ENCODE assay signal across 21 cellular contexts in genomic region chr4:4560136-4560535, GRCh38.
"Had no signal": no experiment of that assay in that cellular context is flagged by ENCODE, and none has a peak within 500 bp of the region (broad histone marks: within the 10 kb centered on the region; RNA-seq: fewer than 3 reads in every experiment).

No MANE protein-coding gene starts in this region.

- H3K36me3 ChIP-seq: lower lobe of right lung, upper lobe of left lung had no signal

- H3K4me1 ChIP-seq: esophagus muscularis mucosa, heart right ventricle, lower lobe of right lung, upper lobe of left lung had no signal

- DNase-seq: activated naive CD4-positive, alpha-beta T cell treated with anti-CD3 and anti-CD28 coated beads for 36 hours; activated naive CD8-positive, alpha-beta T cell treated with anti-CD3 and anti-CD28 coated beads, Interleukin-2, amount 10 ng/mL, durations not matched to agents 7 days and 5 days; activated T-cell treated with anti-CD3 and anti-CD28 coated beads, Interleukin-2, amount 50 U/mL, for 1 hour; caudate nucleus; effector memory CD8-positive, alpha-beta T cell; heart right ventricle; kidney; lower lobe of right lung; mesendoderm; naive thymus-derived CD4-positive, alpha-beta T cell; small intestine; stimulated activated CD4-positive, alpha-beta T cell treated with anti-CD3 and anti-CD28 coated beads, Interleukin-15, amount 100 ng/mL, for 24 hours; stimulated activated CD8-positive, alpha-beta memory T cell treated with anti-CD3 and anti-CD28 coated beads, Interleukin-4, amount 100 ng/mL, for 48 hours; stimulated activated naive B cell treated with anti-CD40 and anti-IgM and Interleukin-4, amounts not matched to agents 10 μg/mL and 1 μg/mL and 100 μg/mL, for 72 hours; T-helper 9 cell; upper lobe of left lung had no signal

- H3K27ac ChIP-seq: esophagus muscularis mucosa, heart right ventricle, lower lobe of right lung, upper lobe of left lung had no signal

- ATAC-seq: effector memory CD8-positive, alpha-beta T cell; heart right ventricle; lower lobe of right lung; naive thymus-derived CD4-positive, alpha-beta T cell; sciatic nerve; stimulated activated naive B cell treated with anti-CD40 and anti-IgM and Interleukin-4, amounts not matched to agents 10 μg/mL and 1 μg/mL and 100 μg/mL, for 72 hours; WTC11 had no signal

- H3K9me3 ChIP-seq: esophagus muscularis mucosa, lower lobe of right lung, upper lobe of left lung had no signal

- H3K9me3 Mint-ChIP-seq: activated naive CD4-positive, alpha-beta T cell treated with anti-CD3 and anti-CD28 coated beads for 36 hours; activated naive CD8-positive, alpha-beta T cell treated with anti-CD3 and anti-CD28 coated beads, Interleukin-2, amount 10 ng/mL, durations not matched to agents 7 days and 5 days; brain; effector memory CD8-positive, alpha-beta T cell; naive thymus-derived CD4-positive, alpha-beta T cell; neural crest cell; stimulated activated naive B cell treated with anti-CD40 and anti-IgM and Interleukin-4, amounts not matched to agents 10 μg/mL and 1 μg/mL and 100 μg/mL, for 72 hours had no signal

- H3K27me3 Mint-ChIP-seq: activated naive CD8-positive, alpha-beta T cell treated with anti-CD3 and anti-CD28 coated beads, Interleukin-2, amount 10 ng/mL, durations not matched to agents 7 days and 5 days; brain; effector memory CD8-positive, alpha-beta T cell; naive thymus-derived CD4-positive, alpha-beta T cell; stimulated activated naive B cell treated with anti-CD40 and anti-IgM and Interleukin-4, amounts not matched to agents 10 μg/mL and 1 μg/mL and 100 μg/mL, for 72 hours had no signal

- H3K4me3 ChIP-seq: esophagus muscularis mucosa, heart right ventricle, lower lobe of right lung, upper lobe of left lung had no signal

- H3K27ac Mint-ChIP-seq: activated naive CD4-positive, alpha-beta T cell treated with anti-CD3 and anti-CD28 coated beads for 36 hours; activated naive CD8-positive, alpha-beta T cell treated with anti-CD3 and anti-CD28 coated beads, Interleukin-2, amount 10 ng/mL, durations not matched to agents 7 days and 5 days; brain; naive thymus-derived CD4-positive, alpha-beta T cell; stimulated activated naive B cell treated with anti-CD40 and anti-IgM and Interleukin-4, amounts not matched to agents 10 μg/mL and 1 μg/mL and 100 μg/mL, for 72 hours; WTC11 had no signal

- H3K4me3 Mint-ChIP-seq: activated naive CD4-positive, alpha-beta T cell treated with anti-CD3 and anti-CD28 coated beads for 36 hours; activated naive CD8-positive, alpha-beta T cell treated with anti-CD3 and anti-CD28 coated beads, Interleukin-2, amount 10 ng/mL, durations not matched to agents 7 days and 5 days; effector memory CD8-positive, alpha-beta T cell; naive thymus-derived CD4-positive, alpha-beta T cell; neural crest cell; stimulated activated naive B cell treated with anti-CD40 and anti-IgM and Interleukin-4, amounts not matched to agents 10 μg/mL and 1 μg/mL and 100 μg/mL, for 72 hours; WTC11 had no signal

- H3K4me1 Mint-ChIP-seq: activated naive CD8-positive, alpha-beta T cell treated with anti-CD3 and anti-CD28 coated beads, Interleukin-2, amount 10 ng/mL, durations not matched to agents 7 days and 5 days; brain; neural crest cell; stimulated activated naive B cell treated with anti-CD40 and anti-IgM and Interleukin-4, amounts not matched to agents 10 μg/mL and 1 μg/mL and 100 μg/mL, for 72 hours had no signal

- H3K27me3 ChIP-seq: esophagus muscularis mucosa, heart right ventricle, upper lobe of left lung had no signal
